Comparison of ENCODE assay signal across 8 cellular contexts in the genomic region with DNA sequence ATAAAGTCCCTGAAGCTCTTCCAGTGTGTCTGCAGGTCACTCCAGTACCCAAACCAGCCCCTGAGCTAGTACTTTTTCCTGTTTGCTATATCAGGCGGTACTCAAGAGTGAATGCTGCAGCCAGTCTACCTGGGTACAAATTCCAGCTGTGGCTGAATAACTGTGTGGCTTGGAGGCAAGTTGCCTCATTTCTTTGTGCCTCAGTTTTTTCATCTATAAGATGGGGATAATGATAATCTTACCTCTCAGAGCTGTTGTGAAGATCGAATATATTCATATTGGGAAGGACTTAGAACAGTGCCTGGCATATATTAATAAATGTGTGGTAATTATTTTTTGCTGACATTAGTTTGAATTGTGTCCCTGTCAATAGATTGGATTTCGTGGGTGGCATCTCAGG.
"Had no signal": no experiment of that assay in that cellular context is flagged by ENCODE, and none has a peak within 500 bp of the region (broad histone marks: within the 10 kb centered on the region; RNA-seq: fewer than 3 reads in every experiment).

No MANE protein-coding gene starts in this region.

- H3K27ac ChIP-seq: KMS-11 had no signal

- H3K9ac ChIP-seq: KMS-11 had no signal

- ATAC-seq: GM23338 had no signal

- DNase-seq: H9, HCEC 1CT, KBM-7 had no signal

- H3K4me2 ChIP-seq: GM23338, KMS-11 had no signal

- H3K4me3 ChIP-seq: GM23338 had no signal

- H2AFZ ChIP-seq: GM23338 had no signal

- FAIRE-seq: H1, H54, HTR-8/SVneo had no signal
